Comparison of ENCODE assay signal across 1 cellular context in genomic region chr12:26627335-26627734, GRCh38.
TF ChIP-seq lines count a peak whose summit lies in the region.

No MANE protein-coding gene starts in this region.

TF ChIP-seq in WTC11, 78 proteins besides CTCF, POLR2A, EP300 and RAD21 (continued from another document):
- TF ChIP-seq PREB (CRISPR knock-in tag; IDR thresholded peaks at IDR 0.05; ENCODE audit: borderline replicate concordance), result no peak
- no peak for TF ChIP-seq ZBTB43 (CRISPR knock-in tag; IDR thresholded peaks at IDR 0.05)
- no peak for TF ChIP-seq SOX15 (CRISPR knock-in tag; IDR thresholded peaks at IDR 0.05)
- no peak for TF ChIP-seq ZNF232 (CRISPR knock-in tag; IDR thresholded peaks at IDR 0.05)
- TF ChIP-seq ZNF121 (CRISPR knock-in tag; IDR thresholded peaks at IDR 0.05), result no peak
- no peak for TF ChIP-seq ZNF219 (CRISPR knock-in tag; IDR thresholded peaks at IDR 0.05; ENCODE audit: borderline replicate concordance)
- no peak for TF ChIP-seq ZMAT4 (CRISPR knock-in tag; IDR thresholded peaks at IDR 0.05)
